ENCODE assay signal across 18 cellular contexts in genomic region chr13:89457977-89458376, GRCh38.
DNase-seq lines count a peak whose midpoint lies in the region; ATAC-seq, FAIRE-seq and TF ChIP-seq lines count a peak whose summit lies in the region.
"Had no signal": no experiment of that assay in that cellular context is flagged by ENCODE, and none has a peak within 500 bp of the region (broad histone marks: within the 10 kb centered on the region; RNA-seq: fewer than 3 reads in every experiment).

No MANE protein-coding gene starts in this region.

- DNase-seq in HTR-8/SVneo (ENCODE audit: insufficient read length, low spot score), result peak; percentile 17
- DNase-seq in astrocyte of the hippocampus (ENCODE audit: low read depth, low spot score), result peak; percentile 90
- DNase-seq in hepatocyte (ENCODE audit: low spot score), result peak; percentile 10
- DNase-seq in stromal cell of bone marrow (ENCODE audit: low read depth), result peak; percentile 21
- no peak for DNase-seq in natural killer cell treated with Interleukin-12 subunit alpha and Interleukin-12 subunit beta and Interleukin-15 and Interleukin-18, amount 100 ng/mL, for 72 hours (ENCODE audit: low spot score)
- DNase-seq: activated CD8-positive, alpha-beta T cell treated with anti-CD3 and anti-CD28 coated beads, Interleukin-2, amount 10 ng/mL, durations not matched to agents 7 days and 5 days; CD8-positive, alpha-beta memory T cell; effector CD8-positive, alpha-beta T cell; naive B cell; NCI-H2171; stimulated activated CD4-positive, alpha-beta T cell treated with anti-CD3 and anti-CD28 coated beads, Interleukin-2, amount 100 ng/mL, for 48 hours; transverse colon had no signal

- H3K36me3 ChIP-seq in hepatocyte (replicated peaks; ENCODE audit: insufficient read depth, low read depth), result no peaks in the 10 kb centered on the region
- H3K36me3 ChIP-seq: SJCRH30, transverse colon had no signal

- H3K79me2 ChIP-seq in hepatocyte, result no peaks in the 10 kb centered on the region

- no peak overlapping the region for H3K27ac Mint-ChIP-seq in natural killer cell treated with Interleukin-12 subunit alpha and Interleukin-12 subunit beta and Interleukin-15 and Interleukin-18, amount 100 ng/mL, for 72 hours
- H3K27ac Mint-ChIP-seq: activated CD8-positive, alpha-beta T cell treated with anti-CD3 and anti-CD28 coated beads, Interleukin-2, amount 10 ng/mL, durations not matched to agents 7 days and 5 days; activated T-helper 17 cell treated with anti-CD3 and anti-CD28 coated beads, Interleukin-2, amount 50 U/mL, for 72 hours; CD8-positive, alpha-beta memory T cell; naive B cell had no signal

- H3K27me3 ChIP-seq in hepatocyte, result no peaks in the 10 kb centered on the region
- H3K27me3 ChIP-seq: SJCRH30, transverse colon had no signal

- no peak overlapping the region for H3K4me3 ChIP-seq in hepatocyte
- H3K4me3 ChIP-seq: SJCRH30, transverse colon had no signal

- H3K4me1 Mint-ChIP-seq in natural killer cell treated with Interleukin-12 subunit alpha and Interleukin-12 subunit beta and Interleukin-15 and Interleukin-18, amount 100 ng/mL, for 72 hours (ENCODE audit: low read depth in 2 of 2), result no peaks in the 10 kb centered on the region
- H3K4me1 Mint-ChIP-seq: activated T-helper 17 cell treated with anti-CD3 and anti-CD28 coated beads, Interleukin-2, amount 50 U/mL, for 72 hours; CD8-positive, alpha-beta memory T cell; naive B cell had no signal

- H3K9me2 ChIP-seq in hepatocyte (replicated peaks; ENCODE audit: insufficient read depth), result no peaks in the 10 kb centered on the region

- H3K4me2 ChIP-seq in hepatocyte, result no peak overlapping the region

- ATAC-seq in natural killer cell treated with Interleukin-12 subunit alpha and Interleukin-12 subunit beta and Interleukin-15 and Interleukin-18, amount 100 ng/mL, for 72 hours, result no peak
- ATAC-seq in HG03442 (IDR thresholded peaks at IDR 0.05; ENCODE audit: unreplicated experiment), result no peak
- ATAC-seq in HG02981 (IDR thresholded peaks at IDR 0.05; ENCODE audit: unreplicated experiment), result no peak
- ATAC-seq: activated CD8-positive, alpha-beta T cell treated with anti-CD3 and anti-CD28 coated beads, Interleukin-2, amount 10 ng/mL, durations not matched to agents 7 days and 5 days; activated T-helper 17 cell treated with anti-CD3 and anti-CD28 coated beads, Interleukin-2, amount 50 U/mL, for 72 hours had no signal

- no peak for FAIRE-seq in HTR-8/SVneo (lab: Jason Lieb, UNC)
- FAIRE-seq: G401.6, TTC549 had no signal

- H3K36me3 Mint-ChIP-seq in natural killer cell treated with Interleukin-12 subunit alpha and Interleukin-12 subunit beta and Interleukin-15 and Interleukin-18, amount 100 ng/mL, for 72 hours, result no peaks in the 10 kb centered on the region
- H3K36me3 Mint-ChIP-seq: CD8-positive, alpha-beta memory T cell; naive B cell had no signal

- no peak overlapping the region for H3K4me3 Mint-ChIP-seq in natural killer cell treated with Interleukin-12 subunit alpha and Interleukin-12 subunit beta and Interleukin-15 and Interleukin-18, amount 100 ng/mL, for 72 hours
- H3K4me3 Mint-ChIP-seq: activated CD8-positive, alpha-beta T cell treated with anti-CD3 and anti-CD28 coated beads, Interleukin-2, amount 10 ng/mL, durations not matched to agents 7 days and 5 days; activated T-helper 17 cell treated with anti-CD3 and anti-CD28 coated beads, Interleukin-2, amount 50 U/mL, for 72 hours; CD8-positive, alpha-beta memory T cell; naive B cell had no signal

- H4K20me1 ChIP-seq in hepatocyte (ENCODE audit: insufficient read depth, poor library complexity, severe bottlenecking), result no peaks in the 10 kb centered on the region

- 68% methylated on average over 4 of the region's 4 CpGs for WGBS in hepatocyte (ENCODE audit: low lambda C conversion rate, missing lambda C conversion rate)

- no peaks in the 10 kb centered on the region for H3K4me1 ChIP-seq in hepatocyte (ENCODE audit: insufficient read depth)
- H3K4me1 ChIP-seq: SJCRH30, transverse colon had no signal

- H3K9me3 ChIP-seq in hepatocyte (ENCODE audit: low read depth), result no peaks in the 10 kb centered on the region
- H3K9me3 ChIP-seq: SJCRH30, transverse colon had no signal

- peaks cover 11% of the 10 kb centered on the region for H3K9me3 Mint-ChIP-seq in natural killer cell treated with Interleukin-12 subunit alpha and Interleukin-12 subunit beta and Interleukin-15 and Interleukin-18, amount 100 ng/mL, for 72 hours

- H3K27ac ChIP-seq in hepatocyte, result no peak overlapping the region
- H3K27ac ChIP-seq: SJCRH30, transverse colon had no signal

- no peak for TF ChIP-seq CTCF in hepatocyte (IDR thresholded peaks at IDR 0.05; ENCODE audit: poor library complexity)

- H2AFZ ChIP-seq in hepatocyte, result no peak overlapping the region

- no peaks in the 10 kb centered on the region for H3K27me3 Mint-ChIP-seq in natural killer cell treated with Interleukin-12 subunit alpha and Interleukin-12 subunit beta and Interleukin-15 and Interleukin-18, amount 100 ng/mL, for 72 hours
- H3K27me3 Mint-ChIP-seq: activated T-helper 17 cell treated with anti-CD3 and anti-CD28 coated beads, Interleukin-2, amount 50 U/mL, for 72 hours; CD8-positive, alpha-beta memory T cell; naive B cell had no signal
